Comparison of ENCODE assay signal across 17 cellular contexts in the genomic region with DNA sequence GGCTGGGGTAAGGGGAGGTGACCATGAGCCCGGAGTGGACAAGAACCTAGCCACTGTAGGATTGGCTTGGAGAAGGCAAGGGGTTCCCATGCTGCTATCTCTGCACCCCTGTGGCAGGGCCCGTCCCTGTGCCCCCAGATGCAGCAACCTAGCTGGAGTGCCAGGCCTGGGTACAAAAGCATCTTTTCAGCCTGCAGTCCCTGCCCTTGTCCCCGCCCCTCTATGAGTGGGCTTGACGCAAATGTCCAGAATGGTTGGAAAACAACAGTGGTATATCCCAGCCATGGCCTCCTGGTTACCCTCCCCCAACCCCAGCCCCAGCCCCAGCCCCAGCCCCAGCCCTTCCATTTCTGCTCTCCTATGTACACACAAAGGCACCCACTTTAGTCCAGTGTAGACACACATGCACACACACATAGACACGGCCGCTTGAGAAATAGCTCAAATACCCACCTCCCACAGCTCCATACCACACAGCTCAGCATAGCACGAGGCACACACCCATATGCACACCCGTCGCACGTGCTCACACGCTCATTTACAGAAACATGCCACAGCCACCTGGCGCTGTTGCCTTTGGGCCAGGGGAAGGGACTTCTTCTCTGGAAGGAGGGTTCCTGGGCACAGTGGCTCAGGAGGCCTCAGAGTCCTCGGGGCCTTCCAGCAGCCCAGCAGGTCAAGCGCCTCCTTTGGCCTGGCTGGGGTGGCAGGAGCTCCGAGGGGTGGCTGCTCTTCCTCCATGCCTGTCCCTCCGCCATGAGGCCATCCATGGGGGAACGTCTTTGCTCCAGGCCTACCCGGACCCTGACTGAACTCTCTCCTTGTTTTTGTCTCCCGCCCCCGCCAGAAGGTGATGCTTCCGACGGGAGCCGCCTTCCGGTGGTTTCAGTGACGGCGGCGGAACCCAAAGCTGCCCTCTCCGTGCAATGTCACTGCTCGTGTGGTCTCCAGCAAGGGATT. TPM values are rescaled to one million over a fixed set of nuclear protein-coding genes. Genes with fewer than 3 reads are reported as not detected.
A peak's percentile ranks its signal among the peaks of the same experiment; 100 is the strongest.
DNase-seq lines count a peak whose midpoint lies in the region; ATAC-seq and TF ChIP-seq lines count a peak whose summit lies in the region.
"Had no signal": no experiment of that assay in that cellular context is flagged by ENCODE, and none has a peak within 500 bp of the region (broad histone marks: within the 10 kb centered on the region; RNA-seq: fewer than 3 reads in every experiment).

No MANE protein-coding gene starts in this region.

- TF ChIP-seq CTCF in left ventricle myocardium inferior (IDR thresholded peaks at IDR 0.05; ENCODE audit: borderline replicate concordance) (no peak), tibial nerve (IDR thresholded peaks at IDR 0.05) (no peak)

- peak overlapping the region; percentile 50 for H3K27ac ChIP-seq in left ventricle myocardium inferior (replicated peaks)
- no peak overlapping the region for H3K27ac ChIP-seq in right cardiac atrium (ENCODE audit: low read length)
- H3K27ac ChIP-seq in tibial nerve = peak overlapping the region; percentile 55 to 98 (median 82)
- H3K27ac ChIP-seq: epithelial cell of prostate, prostate gland, testis had no signal

- H3K27me3 ChIP-seq in left ventricle myocardium inferior (ENCODE audit: low read depth) = no peaks in the 10 kb centered on the region
- H3K27me3 ChIP-seq in right cardiac atrium (ENCODE audit: control insufficient read depth, insufficient read depth) = no peaks in the 10 kb centered on the region
- no peaks in the 10 kb centered on the region for H3K27me3 ChIP-seq in tibial nerve
- H3K27me3 ChIP-seq: testis had no signal

- 78% methylated on average over 29 of the region's 29 CpGs for WGBS in right cardiac atrium
- WGBS in tibial nerve, 2 donors = 65 to 67% methylated on average over 28 to 29 of the region's 29 CpGs

- peaks cover 40% of the 10 kb centered on the region for H3K36me3 ChIP-seq in left ventricle myocardium inferior
- peaks cover 0 to 37% (median 0%) of the 10 kb centered on the region in 3 donors for H3K36me3 ChIP-seq in tibial nerve
- H3K36me3 ChIP-seq: prostate gland had no signal

- TF ChIP-seq EP300 in tibial nerve (IDR thresholded peaks at IDR 0.05) = peak in 1 of 2 donors; percentile 76

- no peak overlapping the region for H3K4me3 Mint-ChIP-seq in activated naive CD4-positive, alpha-beta T cell treated with anti-CD3 and anti-CD28 coated beads for 36 hours
- H3K4me3 Mint-ChIP-seq: CD4-positive, alpha-beta T cell had no signal

- H3K4me1 ChIP-seq in left ventricle myocardium inferior (peaks cover 71% of the 10 kb centered on the region), right cardiac atrium (ENCODE audit: control insufficient read depth, insufficient read depth, low read length) (peaks cover 14% of the 10 kb centered on the region), tibial nerve (peaks cover 4 to 96% (median 62%) of the 10 kb centered on the region in 4 donors)
- H3K4me1 ChIP-seq: prostate gland had no signal

- intact Hi-C loops in left ventricle myocardium inferior (cut with micrococcal nuclease) (no loop called here), right cardiac atrium (cut with DNase I) (no loop called here)
- intact Hi-C loops in activated naive CD4-positive, alpha-beta T cell treated with anti-CD3 and anti-CD28 coated beads for 36 hours (cut with micrococcal nuclease) = no loop called here

- H3K4me3 ChIP-seq in left ventricle myocardium inferior (no peak overlapping the region), right cardiac atrium (ENCODE audit: low read length) (no peak overlapping the region), tibial nerve (no peak overlapping the region)
- H3K4me3 ChIP-seq: prostate gland, testis had no signal

- CTCF ChIA-PET in activated naive CD4-positive, alpha-beta T cell treated with anti-CD3 and anti-CD28 coated beads for 36 hours (lab: Charles Lee) = no interaction called here

- H3K9me3 ChIP-seq in left ventricle myocardium inferior (replicated peaks) (no peaks in the 10 kb centered on the region), right cardiac atrium (ENCODE audit: control insufficient read depth, low read length) (no peaks in the 10 kb centered on the region), tibial nerve (no peaks in the 10 kb centered on the region)
- H3K9me3 ChIP-seq: prostate gland, testis had no signal

- no peak for TF ChIP-seq POLR2A in tibial nerve (IDR thresholded peaks at IDR 0.05)

- ATAC-seq in right cardiac atrium = no peak

- no peaks in the 10 kb centered on the region for H3K27me3 Mint-ChIP-seq in activated naive CD4-positive, alpha-beta T cell treated with anti-CD3 and anti-CD28 coated beads for 36 hours (ENCODE audit: low read depth)
- H3K27me3 Mint-ChIP-seq: CD4-positive, alpha-beta T cell had no signal

- H3K27ac Mint-ChIP-seq in activated naive CD4-positive, alpha-beta T cell treated with anti-CD3 and anti-CD28 coated beads for 36 hours = no peak overlapping the region
- H3K27ac Mint-ChIP-seq: CD4-positive, alpha-beta T cell had no signal

- H3K9me3 Mint-ChIP-seq in activated naive CD4-positive, alpha-beta T cell treated with anti-CD3 and anti-CD28 coated beads for 36 hours = no peaks in the 10 kb centered on the region
- H3K9me3 Mint-ChIP-seq: CD4-positive, alpha-beta T cell had no signal

- H3K4me1 Mint-ChIP-seq in activated naive CD4-positive, alpha-beta T cell treated with anti-CD3 and anti-CD28 coated beads for 36 hours (ENCODE audit: low read depth) = peaks cover 6% of the 10 kb centered on the region

- DNase-seq in left ventricle myocardium inferior (no peak), right cardiac atrium (no peak), globus pallidus (ENCODE audit: low spot score) (peak; percentile 91), nucleus accumbens (lab: John Stamatoyannopoulos, UW) (peak in 48 of 56 donors; percentile 23 to 85 (median 68)), tibial nerve (ENCODE audit: low spot score in 2 of 2) (no peak), NCI-H446 treated with DMSO at 0.1 percent for 48 hours (lab: John Stamatoyannopoulos, UW) (no peak), GF-D8 (lab: John Stamatoyannopoulos, UW) (no peak)
- no peak for DNase-seq in activated naive CD4-positive, alpha-beta T cell treated with anti-CD3 and anti-CD28 coated beads for 36 hours
- DNase-seq: 8988T; activated CD4-positive, alpha-beta T cell treated with anti-CD3 and anti-CD28 coated beads, Interleukin-2, amount 50 U/mL, for 48 hours; CD4-positive, alpha-beta T cell; GOT3; NCI-H2029 treated with DMSO at 0.1 percent for 48 hours; NCI-H524 treated with DMSO at 0.1 percent for 48 hours; testis had no signal

- no peaks in the 10 kb centered on the region for H3K36me3 Mint-ChIP-seq in activated naive CD4-positive, alpha-beta T cell treated with anti-CD3 and anti-CD28 coated beads for 36 hours (ENCODE audit: low read depth)

RNA-seq across cellular contexts. Expression of gene CXXC5, which starts 34.1 kb away (rescaled TPM):
- total RNA-seq in left ventricle myocardium inferior = 56.9 TPM
- 10 to 100 TPM; 33.9 to 70.5 (median 55.9) TPM for total RNA-seq in right cardiac atrium
- polyA plus RNA-seq in right cardiac atrium = 47.5 TPM
- total RNA-seq in tibial nerve = 10 to 100 TPM; 45.0 to 80.4 (median 67.0) TPM
- total RNA-seq in activated naive CD4-positive, alpha-beta T cell treated with anti-CD3 and anti-CD28 coated beads for 36 hours = 1 to 10 TPM; 1.2 to 1.7 TPM

Comparison
In these comparisons a context has a peak if more than half of its experiments do, and no peak if none do; other contexts are left out.
1. DNase-seq: peak in globus pallidus (single experiment) and nucleus accumbens (48 of 56); none in left ventricle myocardium inferior (single experiment), right cardiac atrium (0 of 3), tibial nerve (0 of 2), NCI-H446 treated with DMSO at 0.1 percent for 48 hours (single experiment), activated naive CD4-positive, alpha-beta T cell treated with anti-CD3 and anti-CD28 coated beads for 36 hours (single experiment) and GF-D8 (single experiment).
2. RNA of gene CXXC5, which starts 34.1 kb away (total RNA-seq): 45.0 to 80.4 TPM in tibial nerve, 33.9 to 70.5 TPM in right cardiac atrium and 56.9 TPM in left ventricle myocardium inferior (single experiment); 1.2 to 1.7 TPM in activated naive CD4-positive, alpha-beta T cell treated with anti-CD3 and anti-CD28 coated beads for 36 hours; every median in the first group is over 10 times any median in the second.